Comparison of ENCODE assay signal across 8 cellular contexts in the genomic region with DNA sequence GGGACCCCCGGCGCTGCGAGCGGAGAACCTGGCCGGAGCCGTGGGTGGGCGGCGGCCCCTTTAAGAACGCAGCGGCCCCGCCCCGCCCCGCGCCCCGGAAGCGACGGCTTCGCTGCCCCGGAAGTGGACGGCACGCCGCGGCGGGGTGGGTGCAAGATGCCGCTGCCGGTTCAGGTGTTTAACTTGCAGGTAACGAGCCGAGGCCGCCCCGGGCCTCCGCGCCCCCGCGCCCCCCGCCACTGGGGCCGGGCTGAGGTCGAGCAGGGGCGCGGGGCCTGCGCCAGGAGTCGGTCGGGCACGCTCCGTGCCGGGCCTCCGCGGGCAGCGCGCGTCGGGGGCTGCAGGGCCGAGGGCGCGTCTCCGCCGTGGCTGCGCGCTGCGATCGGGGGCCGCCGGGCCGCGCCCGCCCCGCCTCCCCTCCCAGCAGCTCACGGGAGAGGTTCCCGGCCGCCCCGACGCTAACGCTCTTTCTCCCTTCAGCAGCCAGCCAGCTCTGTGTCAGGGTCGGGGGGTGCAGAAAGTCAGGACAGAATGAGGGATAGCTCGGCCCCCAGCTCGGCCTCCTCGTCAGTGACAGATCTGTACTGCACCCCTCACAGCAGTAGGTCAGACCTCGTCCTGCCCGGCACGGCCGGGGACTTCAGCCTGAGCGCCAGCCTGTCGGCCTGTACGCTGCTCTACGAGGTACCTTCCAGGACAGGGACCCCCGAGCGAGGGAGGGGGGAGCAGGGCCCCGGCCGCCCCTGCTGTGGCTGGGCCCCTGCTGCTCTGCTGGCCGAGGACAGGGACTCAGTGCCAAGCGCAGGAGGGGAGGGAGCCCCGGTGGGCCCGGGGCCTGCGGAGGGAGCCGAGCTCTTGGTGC. TPM values are rescaled to one million over a fixed set of nuclear protein-coding genes. Genes with fewer than 3 reads are reported as not detected.
DNase-seq lines count a peak whose midpoint lies in the region; ATAC-seq, FAIRE-seq and TF ChIP-seq lines count a peak whose summit lies in the region.

GPS1 (plus strand) TSS at position 123 of the 862 bp plus-strand sequence; CDS start at position 157, 34 bp downstream.
RFNG (minus strand) TSS at position 36 of the 862 bp plus-strand sequence. CDS start 45 bp downstream, outside the sequence.

- no peak for TF ChIP-seq CTCF in H1 (IDR thresholded peaks at IDR 0.05; ENCODE audit: control extremely low read depth in 1 of 3, insufficient read depth in 1 of 3, low read depth in 1 of 3, low read length in 3 of 3)

- peak within 1 kb of the TSS; percentile 60 for H3K18ac ChIP-seq in H1 (ENCODE audit: extremely low read depth, low read length)

- peak within 1 kb of the TSS; percentile 21 for H3K4ac ChIP-seq in H1 (replicated peaks; ENCODE audit: insufficient read length, low read depth, low read length)

- H2BK15ac ChIP-seq in H1 (ENCODE audit: low read length), result no peak within 1 kb of the TSS

- H3K4me3 ChIP-seq in H1 (ENCODE audit: extremely low read depth in 1 of 4, insufficient read depth in 2 of 4, low read depth in 3 of 4, low read length in 4 of 4), result peak within 1 kb of the TSS; percentile 72 to 94 (median 86)

- H2BK120ac ChIP-seq in H1 (replicated peaks; ENCODE audit: low read depth, low read length), result no peak within 1 kb of the TSS

- peaks cover 0 to 12% of the 10 kb centered on the region in 2 experiments; a peak in 1 of 4 replicates for H3K79me2 ChIP-seq in H1 (ENCODE audit: control insufficient read depth in 1 of 2, insufficient read depth in 2 of 2, low read length in 2 of 2)

- peak within 1 kb of the TSS; percentile 38 to 62 (median 50); a peak in 5 of 7 replicates for H3K9ac ChIP-seq in H1 (replicated peaks in 1 of 4; ENCODE audit: extremely low read depth in 1 of 4, low read depth in 3 of 4, low read length in 3 of 4)

- H3K79me1 ChIP-seq in H1 (ENCODE audit: low read depth, low read length), result peaks cover 6% of the 10 kb centered on the region; the same call in 1 of the 2 replicates

- no peak within 1 kb of the TSS for H2AFZ ChIP-seq in H1 (ENCODE audit: low read length)

- H3K56ac ChIP-seq in H1 (replicated peaks; ENCODE audit: insufficient read length, low read depth, low read length), result peak within 1 kb of the TSS; percentile 46

- no peak within 1 kb of the TSS for H3K14ac ChIP-seq in H1 (ENCODE audit: insufficient read length)

- H2BK20ac ChIP-seq in H1 (ENCODE audit: low read length), result no peak within 1 kb of the TSS

- TF ChIP-seq EP300 in H1 (IDR thresholded peaks at IDR 0.05; ENCODE audit: borderline replicate concordance in 1 of 2, low read depth in 2 of 2, low read length in 2 of 2), result no peak

- no peaks in the 10 kb centered on the region for H3K9me3 ChIP-seq in H1 (ENCODE audit: insufficient read depth in 2 of 2, low read depth in 1 of 2, low read length in 1 of 2)

- no peak for TF ChIP-seq RAD21 in H1 (IDR thresholded peaks at IDR 0.05 in 1 of 2, conservative IDR thresholded peaks at IDR 0.05 in 1 of 2; ENCODE audit: low read depth in 2 of 2, low read length in 2 of 2)

- peaks cover 5 to 34% (median 16%) of the 10 kb centered on the region in 4 experiments for H3K36me3 ChIP-seq in H1 (ENCODE audit: control insufficient read depth in 2 of 4, insufficient read depth in 4 of 4, low read length in 3 of 4)

- H2AK5ac ChIP-seq in H1 (ENCODE audit: low read depth, low read length), result no peak within 1 kb of the TSS

- H3K27ac ChIP-seq in H1 (ENCODE audit: low read depth, low read length), result no peak within 1 kb of the TSS

- POLR2A ChIA-PET in activated CD8-positive, alpha-beta memory T cell treated with anti-CD3 and anti-CD28 coated beads for 36 hours (lab: Charles Lee), result interaction anchor here (0.6 to 1.1 kb wide), 2 partner anchors 21 to 184 kb away, joined by 3 read pairs; partner anchors contain the start of gene RAC3
- POLR2A ChIA-PET in H1 (lab: Charles Lee; ENCODE audit: partially characterized antibody), result interaction anchor here (1.0 to 13.2 kb wide), 13 partner anchors 9 to 44 kb away, joined by 3 to 161 read pairs (median 4); partner anchors contain the start of genes DCXR, DUS1L and RAC3

- no peak within 1 kb of the TSS for H2BK5ac ChIP-seq in H1 (ENCODE audit: low read depth, low read length)

- peak within 1 kb of the TSS; percentile 25 for H4K91ac ChIP-seq in H1 (replicated peaks; ENCODE audit: insufficient read length, low read length)

- CTCF ChIA-PET in activated CD8-positive, alpha-beta memory T cell treated with anti-CD3 and anti-CD28 coated beads for 36 hours (lab: Charles Lee), result interaction anchor here (1.0 to 1.9 kb wide), 2 partner anchors 14 to 32 kb away, joined by 3 to 5 read pairs; partner anchors contain the start of gene DUS1L
- CTCF ChIA-PET in H1 (lab: Charles Lee; ENCODE audit: partially characterized antibody), result interaction anchor here (0.6 to 5.4 kb wide), 5 partner anchors 9 to 53 kb away, joined by 3 to 40 read pairs (median 4); partner anchors contain the start of genes DCXR and RAC3

- ATAC-seq in HG02763 (IDR thresholded peaks at IDR 0.05; ENCODE audit: unreplicated experiment) (peak; percentile 44), GM18870 (IDR thresholded peaks at IDR 0.05; ENCODE audit: unreplicated experiment) (no peak)

- peak within 1 kb of the TSS; percentile 51 for H4K8ac ChIP-seq in H1 (ENCODE audit: extremely low read depth, insufficient read depth, low read length)

- H3K4me1 ChIP-seq in H1 (replicated peaks in 1 of 4; ENCODE audit: control insufficient read depth in 3 of 4, insufficient read depth in 4 of 4, low read length in 3 of 4), result peaks cover 0 to 11% (median 6%) of the 10 kb centered on the region in 4 experiments; a peak in 5 of 7 replicates

- peak within 1 kb of the TSS; percentile 77 to 97 for H3K4me2 ChIP-seq in H1 (ENCODE audit: insufficient read depth in 1 of 2, low read depth in 2 of 2, low read length in 2 of 2)

- peak; percentile 93 for DNase-seq in GM03348 (ENCODE audit: low spot score)
- DNase-seq in NCI-H69 (lab: John Stamatoyannopoulos, UW), result peak; percentile 86
- DNase-seq in H1 (ENCODE audit: low read depth in 1 of 2, low spot score in 2 of 2), result peak in 1 of 2 experiments; percentile 86
- no peak for DNase-seq in mesenteric fat pad (ENCODE audit: low spot score)
- DNase-seq in stimulated activated CD8-positive, alpha-beta memory T cell treated with anti-CD3 and anti-CD28 coated beads, Interleukin-12 subunit alpha, Interleukin-12 subunit beta, amount 100 ng/mL, for 4 hours (ENCODE audit: low read depth), result peak; percentile 74

- WGBS in H1 (ENCODE audit: extremely low coverage in 1 of 2, insufficient coverage in 1 of 2, insufficient read length in 1 of 2, insufficient replicate concordance in 2 of 2, low coverage in 1 of 2, low lambda C conversion rate in 2 of 2, missing lambda C conversion rate in 1 of 2), 2 experiments, result 4% methylated on average over 21 of the region's 94 CpGs; no CpG with 5 or more reads in 1 of the 2 experiments

- peak within 1 kb of the TSS; percentile 24 for H4K5ac ChIP-seq in H1 (ENCODE audit: insufficient read length, low read depth, low read length)

- H3K23me2 ChIP-seq in H1 (ENCODE audit: low read depth, low read length), result peaks cover 6% of the 10 kb centered on the region; the same call in 1 of the 2 replicates

- no peak within 1 kb of the TSS for H3K23ac ChIP-seq in H1 (ENCODE audit: insufficient read length)

- no peak for FAIRE-seq in H1 (lab: Jason Lieb, UNC)

- H4K20me1 ChIP-seq in H1 (replicated peaks in 1 of 2; ENCODE audit: control insufficient read depth in 1 of 2, insufficient read depth in 2 of 2, low read length in 2 of 2), result peaks cover 4 to 18% of the 10 kb centered on the region in 2 experiments

- TF ChIP-seq POLR2A in H1 (IDR thresholded peaks at IDR 0.05; ENCODE audit: control extremely low read depth in 1 of 2, low read depth in 2 of 2, low read length in 2 of 2), result no peak; a peak in 1 of 3 replicates

- no peak within 1 kb of the TSS for H2BK12ac ChIP-seq in H1 (ENCODE audit: low read depth, low read length)

- no peaks in the 10 kb centered on the region; a peak in 1 of 7 replicates for H3K27me3 ChIP-seq in H1 (replicated peaks in 1 of 4; ENCODE audit: control insufficient read depth in 3 of 4, extremely low read depth in 1 of 4, insufficient read depth in 3 of 4, low read length in 3 of 4)

TF ChIP-seq in H1, 55 proteins besides CTCF, POLR2A, EP300 and RAD21 (continues in another document):
- TF ChIP-seq PHF8 (conservative IDR thresholded peaks at IDR 0.05; ENCODE audit: low read depth, low read length) (peak; percentile 54; the same call in 1 of the 2 replicates), SIRT6 (IDR thresholded peaks at IDR 0.05; ENCODE audit: low read length) (no peak), TAF1 (IDR thresholded peaks at IDR 0.05; ENCODE audit: low read depth, low read length) (0 out of 2 replicates have a peak, but pooled peaks have one; percentile 15)
- TF ChIP-seq, protein P1, sequence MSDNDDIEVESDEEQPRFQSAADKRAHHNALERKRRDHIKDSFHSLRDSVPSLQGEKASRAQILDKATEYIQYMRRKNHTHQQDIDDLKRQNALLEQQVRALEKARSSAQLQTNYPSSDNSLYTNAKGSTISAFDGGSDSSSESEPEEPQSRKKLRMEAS (IDR thresholded peaks at IDR 0.05), result peak; percentile 7; the same call in 1 of the 2 replicates

RNA-seq across cellular contexts. Expression of gene GPS1, which starts in this region (rescaled TPM):
- total RNA-seq in activated CD8-positive, alpha-beta memory T cell treated with anti-CD3 and anti-CD28 coated beads for 36 hours, result 100 to 1,000 TPM; 118 TPM
- total RNA-seq in H1 (2021; fragmentation: NEBNext Ultra II Directional; extraction: Animal tissue kit (Norgen Biotek cat#: 25700)), result 153 and 157 TPM in 2 replicates
- polyA plus RNA-seq in H1 (2011; rRNA removed), result 277 and 354 TPM in 2 replicates
- polyA plus RNA-seq in H1 (2011; cell fraction: cytosol; rRNA removed), result 226 TPM
- 351 TPM for polyA plus RNA-seq in H1 (2011; cell fraction: nucleus; rRNA removed)
- polyA plus RNA-seq in H1 (2012, experiment 1 of 2), result 127 to 186 TPM (median 168 TPM) in 4 replicates
- 200 TPM for polyA plus RNA-seq in H1 (2012, experiment 2 of 2)
- polyA plus RNA-seq in H1 (2013, experiment 1 of 2), result 99.3 TPM
- 100 TPM for polyA plus RNA-seq in H1 (2013, experiment 2 of 2)
- polyA minus RNA-seq in H1 (2011; rRNA and poly(A)+ RNA removed), result 137 and 141 TPM in 2 replicates
- polyA minus RNA-seq in H1 (2011; cell fraction: cytosol; rRNA and poly(A)+ RNA removed), result 110 TPM
- polyA minus RNA-seq in H1 (2011; cell fraction: nucleus; rRNA and poly(A)+ RNA removed), result 96.5 TPM
- 85.8 TPM for total RNA-seq in mesenteric fat pad

RNA-seq across cellular contexts. Expression of gene RFNG, which starts in this region (rescaled TPM):
- 10 to 100 TPM; 16.7 to 18.3 TPM for total RNA-seq in activated CD8-positive, alpha-beta memory T cell treated with anti-CD3 and anti-CD28 coated beads for 36 hours
- 26.7 and 30.9 TPM in 2 replicates for total RNA-seq in H1 (2021; fragmentation: NEBNext Ultra II Directional; extraction: Animal tissue kit (Norgen Biotek cat#: 25700))
- polyA plus RNA-seq in H1 (2011; rRNA removed), result 28.4 and 50.3 TPM in 2 replicates
- 25.7 TPM for polyA plus RNA-seq in H1 (2011; cell fraction: cytosol; rRNA removed)
- polyA plus RNA-seq in H1 (2011; cell fraction: nucleus; rRNA removed), result 139 TPM
- polyA plus RNA-seq in H1 (2012, experiment 1 of 2), result 26.1 to 34.2 TPM (median 32.0 TPM) in 4 replicates
- polyA plus RNA-seq in H1 (2012, experiment 2 of 2), result 32.2 TPM
- polyA plus RNA-seq in H1 (2013, experiment 1 of 2), result 26.3 TPM
- polyA plus RNA-seq in H1 (2013, experiment 2 of 2), result 26.6 TPM
- polyA minus RNA-seq in H1 (2011; rRNA and poly(A)+ RNA removed), result 8.3 and 9.7 TPM in 2 replicates
- 15.2 TPM for polyA minus RNA-seq in H1 (2011; cell fraction: cytosol; rRNA and poly(A)+ RNA removed)
- polyA minus RNA-seq in H1 (2011; cell fraction: nucleus; rRNA and poly(A)+ RNA removed), result 23.8 TPM
- 46.1 TPM for total RNA-seq in mesenteric fat pad
